In the genomic region with DNA sequence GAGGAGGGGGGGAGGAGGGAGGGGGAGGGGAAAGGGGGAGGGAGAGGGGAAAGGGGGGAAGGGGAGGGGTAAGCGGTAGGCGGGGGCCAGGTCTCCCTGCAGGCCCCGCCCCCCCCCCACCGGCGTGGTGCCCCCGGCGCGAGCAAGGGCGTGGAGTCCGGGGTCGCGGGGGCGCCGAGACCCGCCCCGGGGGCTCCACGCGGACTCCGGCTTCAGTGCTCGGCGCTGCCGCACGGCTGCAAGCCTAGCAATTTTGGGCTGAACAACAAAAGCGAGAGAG, we compare ENCODE assay signal across 8 cellular contexts. TPM values are rescaled to one million over a fixed set of nuclear protein-coding genes. Genes with fewer than 3 reads are reported as not detected.
DNase-seq lines count a peak whose midpoint lies in the region; ATAC-seq and TF ChIP-seq lines count a peak whose summit lies in the region.

No MANE protein-coding gene starts in this region.

- POLR2A ChIA-PET in T-cell (lab: Charles Lee): no interaction called here

- no peaks in the 10 kb centered on the region for H3K27me3 Mint-ChIP-seq in T-cell

- no peak overlapping the region for H3K27ac Mint-ChIP-seq in T-cell

- CTCF ChIA-PET in T-cell (lab: Charles Lee): interaction anchor here in 1 of 2 donors (0.9 to 1.8 kb wide), 2 partner anchors 228 to 470 kb away, joined by 4 to 5 read pairs; no protein-coding TSS in a partner anchor

- peak overlapping the region; percentile 63; the same call in 1 of the 2 replicates for H3K9ac ChIP-seq in ES-I3 (ENCODE audit: low read depth, low read length)

- H3K9me3 ChIP-seq in ES-I3 (ENCODE audit: control insufficient read depth, insufficient read depth, low read length): no peaks in the 10 kb centered on the region

- H3K9me3 Mint-ChIP-seq in T-cell: no peaks in the 10 kb centered on the region

- no peaks in the 10 kb centered on the region for H3K36me3 ChIP-seq in ES-I3 (ENCODE audit: insufficient read depth, low read length)

- peak overlapping the region; percentile 56 to 93 (median 71) for H3K4me3 Mint-ChIP-seq in T-cell

- DNase-seq in T-cell (peak in 3 of 34 experiments; percentile 16 to 42 (median 40)), fibroblast of villous mesenchyme (ENCODE audit: low read depth) (no peak), retinal pigment epithelial cell (ENCODE audit: low read depth) (no peak), NCI-H774 (lab: John Stamatoyannopoulos, UW) (no peak), NCI-H2227 (lab: John Stamatoyannopoulos, UW; ENCODE audit: unreplicated experiment) (no peak), NCI-H1930 (lab: John Stamatoyannopoulos, UW) (no peak), iPS-NIHi11 (ENCODE audit: low spot score) (no peak)

- H3K4me3 ChIP-seq in fibroblast of villous mesenchyme (ENCODE audit: low read depth, low read length) (peak overlapping the region; percentile 61), retinal pigment epithelial cell (ENCODE audit: low read length) (peak overlapping the region; percentile 41)

- ATAC-seq in T-cell (replicated peaks in 1 of 4): peak; percentile 23 to 30 (median 26)

- TF ChIP-seq CTCF in fibroblast of villous mesenchyme (IDR thresholded peaks at IDR 0.05; ENCODE audit: insufficient read depth, low read depth, low read length) (no peak), retinal pigment epithelial cell (conservative IDR thresholded peaks at IDR 0.05; ENCODE audit: low read depth, low read length) (no peak)

- peaks cover 25 to 37% (median 32%) of the 10 kb centered on the region in 3 donors for H3K4me1 Mint-ChIP-seq in T-cell

- no peaks in the 10 kb centered on the region for H3K36me3 Mint-ChIP-seq in T-cell

- peaks cover 15% of the 10 kb centered on the region; the same call in 1 of the 2 replicates for H3K4me1 ChIP-seq in ES-I3 (ENCODE audit: insufficient read depth, low read length)

RNA-seq across cellular contexts. Expression of a gene that starts 10.8 kb away (rescaled TPM):
- total RNA-seq in T-cell (not detected), fibroblast of villous mesenchyme (0.32 TPM in 1 of 2 replicates, not detected in the other)

RNA-seq across cellular contexts. Expression of a gene that starts 15.8 kb away (rescaled TPM):
- 10 to 100 TPM; 31.0 to 45.0 (median 40.3) TPM for total RNA-seq in T-cell
- 34.8 and 36.3 TPM in 2 replicates for total RNA-seq in fibroblast of villous mesenchyme

RNA-seq across cellular contexts. Expression of a gene that starts 31.8 kb away (rescaled TPM):
- total RNA-seq in T-cell (10 to 100 TPM; 28.3 to 35.2 (median 30.8) TPM), fibroblast of villous mesenchyme (16.8 and 20.3 TPM in 2 replicates)

RNA-seq across cellular contexts. Expression of a gene that starts 55.3 kb away (rescaled TPM):
- total RNA-seq in T-cell: under 1 TPM in 1 of 5 donors, not detected in 4; 0.26 TPM
- total RNA-seq in fibroblast of villous mesenchyme: under 0.01 and 1.6 TPM in 2 replicates
